In the genomic region with DNA sequence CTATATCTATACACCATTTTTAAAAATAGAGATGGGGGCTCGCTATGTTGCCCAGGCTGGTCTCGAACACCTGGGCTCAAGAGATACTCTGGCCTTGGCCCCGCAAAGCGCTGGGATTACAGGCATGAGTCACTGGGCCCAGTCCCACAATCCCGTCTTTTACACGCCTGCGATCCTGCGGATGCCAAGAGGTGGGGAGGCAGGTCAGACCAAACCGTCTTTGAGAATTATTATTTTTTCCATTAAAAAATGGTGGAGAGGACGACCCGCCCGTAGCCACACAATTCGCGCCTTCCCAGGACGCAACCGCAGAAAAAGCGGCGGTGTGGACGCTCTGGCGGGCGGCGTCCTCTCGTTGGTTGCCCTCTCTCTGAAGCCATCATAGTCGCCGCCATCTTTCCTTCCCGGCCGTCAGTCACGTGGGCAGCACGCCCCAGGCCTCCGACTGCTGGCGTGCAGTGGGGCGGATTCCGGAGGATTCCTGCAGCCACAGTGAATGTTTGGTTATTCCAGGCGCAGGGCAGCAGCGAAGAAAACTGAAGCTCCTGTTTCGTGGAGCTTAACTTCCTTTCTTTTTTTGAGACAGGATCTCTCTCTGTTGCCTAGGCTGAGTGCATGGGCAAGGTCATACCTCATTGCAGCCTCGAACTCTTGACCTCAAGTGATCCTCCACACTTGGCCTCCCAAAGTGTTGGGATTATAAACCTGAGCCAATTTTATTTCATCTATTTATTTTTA, we compare ENCODE assay signal across 7 cellular contexts. TPM values are rescaled to one million over a fixed set of nuclear protein-coding genes. Genes with fewer than 3 reads are reported as not detected.
DNase-seq lines count a peak whose midpoint lies in the region; ATAC-seq and TF ChIP-seq lines count a peak whose summit lies in the region.

No MANE protein-coding gene starts in this region.

- peaks cover 3 to 8% (median 4%) of the 10 kb centered on the region in 3 donors for H3K4me1 Mint-ChIP-seq in IgD-negative memory B cell
- H3K4me1 Mint-ChIP-seq in activated naive CD8-positive, alpha-beta T cell (ENCODE audit: low read depth), result peaks cover 9% of the 10 kb centered on the region
- H3K4me1 Mint-ChIP-seq in glutamatergic neuron (ENCODE audit: low read depth, unreplicated experiment), result peaks cover 9% of the 10 kb centered on the region

- H3K27me3 Mint-ChIP-seq in IgD-negative memory B cell (no peaks in the 10 kb centered on the region), glutamatergic neuron (ENCODE audit: unreplicated experiment) (peaks cover 10% of the 10 kb centered on the region)
- H3K27me3 Mint-ChIP-seq in activated naive CD8-positive, alpha-beta T cell, result no peaks in the 10 kb centered on the region

- TF ChIP-seq CTCF in glutamatergic neuron (IDR thresholded peaks at IDR 0.05; ENCODE audit: partially characterized antibody, unreplicated experiment) (no peak), omental fat pad (IDR thresholded peaks at IDR 0.05) (no peak)

- H3K27ac ChIP-seq in SK-N-MC, result peak overlapping the region; percentile 100

- H3K4me3 ChIP-seq in SK-N-MC, result peak overlapping the region; percentile 83

- peaks cover 0 to 1% (median 0%) of the 10 kb centered on the region in 3 donors for H3K9me3 Mint-ChIP-seq in IgD-negative memory B cell
- no peaks in the 10 kb centered on the region for H3K9me3 Mint-ChIP-seq in activated naive CD8-positive, alpha-beta T cell (ENCODE audit: low read depth)
- peaks cover 7% of the 10 kb centered on the region for H3K9me3 Mint-ChIP-seq in glutamatergic neuron (ENCODE audit: unreplicated experiment)

- H3K27ac Mint-ChIP-seq in IgD-negative memory B cell, result peak overlapping the region; percentile 62 to 92 (median 86)
- peak overlapping the region; percentile 89 for H3K27ac Mint-ChIP-seq in activated naive CD8-positive, alpha-beta T cell
- peak overlapping the region; percentile 98 for H3K27ac Mint-ChIP-seq in glutamatergic neuron (ENCODE audit: unreplicated experiment)

- peak overlapping the region; percentile 97 for H3K9ac ChIP-seq in SK-N-MC (ENCODE audit: insufficient read length)

- no peaks in the 10 kb centered on the region for H3K9me3 ChIP-seq in SK-N-MC (ENCODE audit: low read depth, low read length)

- H3K36me3 ChIP-seq in SK-N-MC (ENCODE audit: insufficient read depth, low read length), result no peaks in the 10 kb centered on the region

- H3K36me3 Mint-ChIP-seq in IgD-negative memory B cell (no peaks in the 10 kb centered on the region), glutamatergic neuron (ENCODE audit: unreplicated experiment) (no peaks in the 10 kb centered on the region)
- H3K36me3 Mint-ChIP-seq in activated naive CD8-positive, alpha-beta T cell, result no peaks in the 10 kb centered on the region

- H3K4me3 Mint-ChIP-seq in IgD-negative memory B cell, result peak overlapping the region; percentile 83 to 97 (median 90)
- peak overlapping the region; percentile 79 for H3K4me3 Mint-ChIP-seq in activated naive CD8-positive, alpha-beta T cell
- peak overlapping the region; percentile 79 for H3K4me3 Mint-ChIP-seq in glutamatergic neuron (ENCODE audit: unreplicated experiment)

- peak; percentile 67 for DNase-seq in SK-N-MC (ENCODE audit: low read depth, low spot score)
- DNase-seq in glutamatergic neuron, result peak; percentile 90
- DNase-seq in omental fat pad (ENCODE audit: low spot score), result peak; percentile 70
- peak; percentile 96 for DNase-seq in superior temporal gyrus (ENCODE audit: extremely low spot score)

- peak; percentile 80 for ATAC-seq in GM19023 (IDR thresholded peaks at IDR 0.05; ENCODE audit: unreplicated experiment)
- peak; percentile 91 for ATAC-seq in omental fat pad (ENCODE audit: low FRiP score)

RNA-seq across cellular contexts. Expression of a gene that starts 9.9 kb away (rescaled TPM):
- not detected for polyA plus RNA-seq in IgD-negative memory B cell
- total RNA-seq in glutamatergic neuron (ENCODE audit: unreplicated experiment) (21.5 TPM), omental fat pad (10 to 100 TPM; 24.3 to 73.5 (median 37.4) TPM)

RNA-seq across cellular contexts. Expression of a gene that starts 15.2 kb away (rescaled TPM):
- polyA plus RNA-seq in IgD-negative memory B cell, result 11.4 TPM
- total RNA-seq in glutamatergic neuron (ENCODE audit: unreplicated experiment) (36.7 TPM), omental fat pad (10 to 100 TPM in 3 of 4 donors, 1 to 10 TPM in 1; 9.6 to 29.0 (median 13.3) TPM)

RNA-seq across cellular contexts. Expression of a gene that starts 29.9 kb away (rescaled TPM):
- 4.6 TPM for polyA plus RNA-seq in IgD-negative memory B cell
- 13.1 TPM for total RNA-seq in glutamatergic neuron (ENCODE audit: unreplicated experiment)
- total RNA-seq in omental fat pad, result 10 to 100 TPM; 48.7 to 71.3 (median 53.0) TPM

RNA-seq across cellular contexts. Expression of a gene that starts 37.6 kb away (rescaled TPM):
- 79.7 TPM for polyA plus RNA-seq in IgD-negative memory B cell
- total RNA-seq in glutamatergic neuron (ENCODE audit: unreplicated experiment) (213 TPM), omental fat pad (10 to 100 TPM; 44.9 to 87.3 (median 60.9) TPM)

RNA-seq across cellular contexts. Expression of a gene that starts 52.2 kb away (rescaled TPM):
- polyA plus RNA-seq in IgD-negative memory B cell, result 2.5 TPM
- total RNA-seq in glutamatergic neuron (ENCODE audit: unreplicated experiment) (3.2 TPM), omental fat pad (1 to 10 TPM; 4.7 to 8.0 (median 7.3) TPM)

Comparison
In these comparisons a context has a peak if more than half of its experiments do, and no peak if none do; other contexts are left out.
1. Peak in every context shown above with its lines: DNase-seq, ATAC-seq, H3K4me3 ChIP-seq and H3K27ac ChIP-seq.